ENCODE assay signal across 25 cellular contexts in genomic region chr11:121040614-121041002, GRCh38.
"Had no signal": no experiment of that assay in that cellular context is flagged by ENCODE, and none has a peak within 500 bp of the region (broad histone marks: within the 10 kb centered on the region; RNA-seq: fewer than 3 reads in every experiment).

No MANE protein-coding gene starts in this region.

- H3K4me3 Mint-ChIP-seq: activated CD4-positive, alpha-beta memory T cell treated with anti-CD3 and anti-CD28 coated beads for 36 hours; activated CD4-positive, alpha-beta T cell treated with anti-CD3 and anti-CD28 coated beads, Interleukin-2, amount 10 ng/mL, durations not matched to agents 24 days and 14 days; activated naive CD4-positive, alpha-beta T cell treated with anti-CD3 and anti-CD28 coated beads, Interleukin-2, amount 10 ng/mL, durations not matched to agents 7 days and 5 days; activated naive CD8-positive, alpha-beta T cell treated with anti-CD3 and anti-CD28 coated beads, Interleukin-2, amount 10 ng/mL, durations not matched to agents 7 days and 5 days; activated T-cell treated with anti-CD3 and anti-CD28 coated beads, Interleukin-2, amount 50 U/mL, for 24 hours; effector memory CD8-positive, alpha-beta T cell; immature natural killer cell; natural killer cell; neural progenitor cell; T-helper 2 cell treated with Interferon-gamma antibody and Interleukin-4, amounts not matched to agents 5 μg/mL and 100 μg/mL, for 36 hours had no signal

- H3K4me3 ChIP-seq: lung, neural progenitor cell, spleen, suprapubic skin, tibial artery had no signal

- H3K9ac ChIP-seq: neural progenitor cell had no signal

- DNase-seq: activated CD4-positive, alpha-beta memory T cell treated with anti-CD3 and anti-CD28 coated beads for 36 hours; activated CD4-positive, alpha-beta T cell treated with anti-CD3 and anti-CD28 coated beads, Interleukin-2, amount 10 ng/mL, durations not matched to agents 24 days and 14 days; activated CD4-positive, CD25-positive, alpha-beta regulatory T cell treated with anti-CD3 and anti-CD28 coated beads, Interleukin-2, amount 50 U/mL, for 72 hours; activated CD8-positive, alpha-beta memory T cell treated with anti-CD3 and anti-CD28 coated beads, Interleukin-2, amount 50 U/mL, for 4 hours; activated gamma-delta T cell; activated naive CD4-positive, alpha-beta T cell treated with anti-CD3 and anti-CD28 coated beads, Interleukin-2, amount 10 ng/mL, durations not matched to agents 7 days and 5 days; activated naive CD8-positive, alpha-beta T cell treated with anti-CD3 and anti-CD28 coated beads, Interleukin-2, amount 10 ng/mL, durations not matched to agents 7 days and 5 days; activated T-cell treated with anti-CD3 and anti-CD28 coated beads, Interleukin-2, amount 50 U/mL, for 24 hours; brain microvascular endothelial cell; cortex of kidney; effector memory CD8-positive, alpha-beta T cell; head of caudate nucleus; hypothalamus; immature natural killer cell; natural killer cell; occipital lobe; right cardiac atrium; spleen; stimulated activated naive CD4-positive, alpha-beta T cell; T-helper 1 cell; tibial artery had no signal

- H3K27ac ChIP-seq: brain microvascular endothelial cell, neural progenitor cell, spleen, suprapubic skin, tibial artery had no signal

- H3K27me3 ChIP-seq: brain microvascular endothelial cell, neural progenitor cell, spleen, suprapubic skin, tibial artery had no signal

- H3K36me3 ChIP-seq: brain microvascular endothelial cell, neural progenitor cell, suprapubic skin had no signal

- H2AFZ ChIP-seq: neural progenitor cell had no signal

- ATAC-seq: effector memory CD8-positive, alpha-beta T cell; natural killer cell; right cardiac atrium had no signal

- H3K9me3 Mint-ChIP-seq: activated CD4-positive, alpha-beta memory T cell treated with anti-CD3 and anti-CD28 coated beads for 36 hours; activated CD4-positive, alpha-beta T cell treated with anti-CD3 and anti-CD28 coated beads, Interleukin-2, amount 10 ng/mL, durations not matched to agents 24 days and 14 days; activated naive CD4-positive, alpha-beta T cell treated with anti-CD3 and anti-CD28 coated beads, Interleukin-2, amount 10 ng/mL, durations not matched to agents 7 days and 5 days; activated naive CD8-positive, alpha-beta T cell treated with anti-CD3 and anti-CD28 coated beads, Interleukin-2, amount 10 ng/mL, durations not matched to agents 7 days and 5 days; activated T-cell treated with anti-CD3 and anti-CD28 coated beads, Interleukin-2, amount 50 U/mL, for 24 hours; effector memory CD8-positive, alpha-beta T cell; immature natural killer cell; natural killer cell; neural progenitor cell; T-helper 2 cell treated with Interferon-gamma antibody and Interleukin-4, amounts not matched to agents 5 μg/mL and 100 μg/mL, for 36 hours had no signal

- H3K36me3 Mint-ChIP-seq: activated CD4-positive, alpha-beta memory T cell treated with anti-CD3 and anti-CD28 coated beads for 36 hours; activated naive CD4-positive, alpha-beta T cell treated with anti-CD3 and anti-CD28 coated beads, Interleukin-2, amount 10 ng/mL, durations not matched to agents 7 days and 5 days; immature natural killer cell; natural killer cell; neural progenitor cell had no signal

- H3K9me3 ChIP-seq: spleen, suprapubic skin, tibial artery had no signal

- H3K27ac Mint-ChIP-seq: activated CD4-positive, alpha-beta memory T cell treated with anti-CD3 and anti-CD28 coated beads for 36 hours; activated CD4-positive, alpha-beta T cell treated with anti-CD3 and anti-CD28 coated beads, Interleukin-2, amount 10 ng/mL, durations not matched to agents 24 days and 14 days; activated naive CD4-positive, alpha-beta T cell treated with anti-CD3 and anti-CD28 coated beads, Interleukin-2, amount 10 ng/mL, durations not matched to agents 7 days and 5 days; activated naive CD8-positive, alpha-beta T cell treated with anti-CD3 and anti-CD28 coated beads, Interleukin-2, amount 10 ng/mL, durations not matched to agents 7 days and 5 days; activated T-cell treated with anti-CD3 and anti-CD28 coated beads, Interleukin-2, amount 50 U/mL, for 24 hours; effector memory CD8-positive, alpha-beta T cell; immature natural killer cell; natural killer cell; neural progenitor cell; T-helper 2 cell treated with Interferon-gamma antibody and Interleukin-4, amounts not matched to agents 5 μg/mL and 100 μg/mL, for 36 hours had no signal

- H3K27me3 Mint-ChIP-seq: activated CD4-positive, alpha-beta memory T cell treated with anti-CD3 and anti-CD28 coated beads for 36 hours; activated naive CD4-positive, alpha-beta T cell treated with anti-CD3 and anti-CD28 coated beads, Interleukin-2, amount 10 ng/mL, durations not matched to agents 7 days and 5 days; activated naive CD8-positive, alpha-beta T cell treated with anti-CD3 and anti-CD28 coated beads, Interleukin-2, amount 10 ng/mL, durations not matched to agents 7 days and 5 days; activated T-cell treated with anti-CD3 and anti-CD28 coated beads, Interleukin-2, amount 50 U/mL, for 24 hours; effector memory CD8-positive, alpha-beta T cell had no signal

- H3K4me1 ChIP-seq: suprapubic skin, tibial artery had no signal
